ENCODE assay signal across 8 cellular contexts in the genomic region with DNA sequence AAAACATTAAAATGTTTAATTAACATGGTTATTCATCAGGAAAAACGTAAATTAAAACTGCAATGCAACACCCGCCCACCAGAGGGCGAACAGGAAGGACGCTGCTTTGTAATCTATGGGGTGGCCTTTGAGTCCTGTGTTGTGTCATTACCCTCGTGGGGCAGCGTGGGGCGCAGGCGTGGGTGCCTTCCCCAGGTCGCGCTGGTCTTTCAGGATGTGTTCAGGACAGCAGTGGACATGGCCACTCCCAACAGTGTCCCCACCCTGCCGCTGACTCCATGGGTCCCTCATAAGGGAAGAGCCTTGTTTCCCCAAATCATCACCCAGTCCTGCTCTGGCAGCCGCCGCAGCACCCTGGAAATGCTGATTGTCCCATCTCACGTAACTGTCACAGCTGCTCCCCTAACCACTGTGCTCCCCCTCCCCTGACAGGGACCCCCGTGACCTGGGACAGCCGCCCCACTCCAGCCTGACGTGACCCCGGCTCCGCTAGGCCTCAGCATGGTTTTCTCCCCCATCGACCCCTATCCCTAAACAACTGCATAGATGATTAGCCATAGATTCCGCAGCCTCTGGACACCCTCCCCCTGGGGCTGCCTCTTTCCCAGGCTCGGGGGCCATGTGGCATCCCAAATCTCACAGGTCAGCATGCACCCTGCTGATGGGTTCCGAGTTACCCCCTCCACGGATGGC. TPM values are rescaled to one million over a fixed set of nuclear protein-coding genes. Genes with fewer than 3 reads are reported as not detected.
DNase-seq lines count a peak whose midpoint lies in the region; ATAC-seq and TF ChIP-seq lines count a peak whose summit lies in the region.

No MANE protein-coding gene starts in this region.

- H3K4me3 ChIP-seq in fibroblast of mammary gland (ENCODE audit: control insufficient read depth, low read depth, low read length) (no peak overlapping the region), upper lobe of left lung (no peak overlapping the region)

- H3K9me3 Mint-ChIP-seq in osteocyte (ENCODE audit: unreplicated experiment), result no peaks in the 10 kb centered on the region

- H3K27ac Mint-ChIP-seq in osteocyte (ENCODE audit: unreplicated experiment), result no peak overlapping the region

- no peak for TF ChIP-seq EP300 in upper lobe of left lung (IDR thresholded peaks at IDR 0.05)

- H3K4me3 Mint-ChIP-seq in osteocyte (ENCODE audit: unreplicated experiment), result no peak overlapping the region

- H3K36me3 ChIP-seq in upper lobe of left lung, result no peaks in the 10 kb centered on the region

- 50 to 55% methylated on average over 22 to 24 of the region's 24 CpGs for whole genome bisulfite sequencing in upper lobe of left lung, 2 donors

- no peaks in the 10 kb centered on the region for H3K36me3 Mint-ChIP-seq in osteocyte (ENCODE audit: unreplicated experiment)

- no peak for TF ChIP-seq POLR2A in upper lobe of left lung (IDR thresholded peaks at IDR 0.05)

- peaks cover 19% of the 10 kb centered on the region for H3K27me3 Mint-ChIP-seq in osteocyte (ENCODE audit: unreplicated experiment)

- H3K27me3 ChIP-seq in upper lobe of left lung, result no peaks in the 10 kb centered on the region

- no peak overlapping the region for H3K27ac ChIP-seq in upper lobe of left lung

- DNase-seq in NCI-H2227 (lab: John Stamatoyannopoulos, UW; ENCODE audit: unreplicated experiment) (peak; percentile 12), NCI-H2227 treated with DMSO at 0.1 percent for 48 hours (lab: John Stamatoyannopoulos, UW) (no peak), NCI-H69 (lab: John Stamatoyannopoulos, UW) (peak; percentile 57), activated T-cell treated with anti-CD3 and anti-CD28 coated beads for 24 hours (ENCODE audit: low read depth) (peak; percentile 35), fibroblast of mammary gland (ENCODE audit: low read depth) (peak; percentile 33), osteocyte (ENCODE audit: extremely low spot score, unreplicated experiment) (peak; percentile 71), upper lobe of left lung (peak; percentile 19 to 78)

- ATAC-seq in upper lobe of left lung (ENCODE audit: low FRiP score in 2 of 2), result peak in 1 of 2 donors; percentile 63
- no peak for ATAC-seq in GM19324 (IDR thresholded peaks at IDR 0.05; ENCODE audit: low FRiP score, unreplicated experiment)

- TF ChIP-seq CTCF in fibroblast of mammary gland (conservative IDR thresholded peaks at IDR 0.05; ENCODE audit: control insufficient read depth, insufficient read depth, low read depth, low read length) (peak; percentile 70), osteocyte (IDR thresholded peaks at IDR 0.05) (peak; percentile 69), upper lobe of left lung (IDR thresholded peaks at IDR 0.05) (peak in 5 of 6 experiments; percentile 42 to 73 (median 49))

- H3K4me1 ChIP-seq in upper lobe of left lung, result no peaks in the 10 kb centered on the region

- no peaks in the 10 kb centered on the region for H3K9me3 ChIP-seq in upper lobe of left lung

- no peaks in the 10 kb centered on the region for H3K4me1 Mint-ChIP-seq in osteocyte (ENCODE audit: unreplicated experiment)

RNA-seq across cellular contexts. Expression of gene GLT6D1, which starts 36.4 kb away (rescaled TPM):
- total RNA-seq in osteocyte (not detected in 2 replicates), upper lobe of left lung (not detected)

RNA-seq across cellular contexts. Expression of gene PAEP, which starts 41.4 kb away (rescaled TPM):
- total RNA-seq in osteocyte (not detected in 2 replicates), upper lobe of left lung (1 to 10 TPM in 1 of 6 donors, not detected in 5; 6.3 TPM)

RNA-seq across cellular contexts. Expression of gene OBP2A, which starts 57.0 kb away (rescaled TPM):
- total RNA-seq in osteocyte, result not detected in 2 replicates
- total RNA-seq in upper lobe of left lung, result not detected
